Comparison of ENCODE assay signal across 16 cellular contexts in genomic region chr6:128570439-128571063, GRCh38. TPM values are rescaled to one million over a fixed set of nuclear protein-coding genes. Genes with fewer than 3 reads are reported as not detected.
A peak's percentile ranks its signal among the peaks of the same experiment; 100 is the strongest.
DNase-seq lines count a peak whose midpoint lies in the region; ATAC-seq, FAIRE-seq and TF ChIP-seq lines count a peak whose summit lies in the region.
"Had no signal": no experiment of that assay in that cellular context is flagged by ENCODE, and none has a peak within 500 bp of the region (broad histone marks: within the 10 kb centered on the region; RNA-seq: fewer than 3 reads in every experiment).

No MANE protein-coding gene starts in this region.

- H3K9me3 Mint-ChIP-seq in GM23338 (peaks cover 4% of the 10 kb centered on the region; the same call in 1 of the 3 replicates), osteocyte (ENCODE audit: unreplicated experiment) (peaks cover 3% of the 10 kb centered on the region)

- H3K23me2 ChIP-seq in H1 (ENCODE audit: low read depth, low read length): no peaks in the 10 kb centered on the region

- TF ChIP-seq POLR2A in H1 (IDR thresholded peaks at IDR 0.05; ENCODE audit: control extremely low read depth in 1 of 2, low read depth in 2 of 2, low read length in 2 of 2) (no peak), erythroblast (IDR thresholded peaks at IDR 0.05; ENCODE audit: low read length) (no peak)

- TF ChIP-seq RAD21 in H1 (IDR thresholded peaks at IDR 0.05 in 1 of 2, conservative IDR thresholded peaks at IDR 0.05 in 1 of 2; ENCODE audit: low read depth in 2 of 2, low read length in 2 of 2): no peak

- ATAC-seq in GM23338 (no peak), GM19455 (IDR thresholded peaks at IDR 0.05; ENCODE audit: unreplicated experiment) (no peak), upper lobe of right lung (no peak)
- ATAC-seq: naive thymus-derived CD4-positive, alpha-beta T cell; stimulated activated memory B cell treated with anti-CD40 and anti-IgM and Interleukin-4, amounts not matched to agents 10 μg/mL and 1 μg/mL and 100 μg/mL, for 72 hours had no signal

- H3K4ac ChIP-seq in H1 (replicated peaks; ENCODE audit: insufficient read length, low read depth, low read length): no peak overlapping the region

- H3K4me2 ChIP-seq in GM23338 (no peak overlapping the region), H1 (ENCODE audit: insufficient read depth in 1 of 2, low read depth in 2 of 2, low read length in 2 of 2) (no peak overlapping the region)

- H3K27me3 Mint-ChIP-seq in GM23338 (ENCODE audit: insufficient read depth, low read depth, poor library complexity) (peaks cover 1% of the 10 kb centered on the region), osteocyte (ENCODE audit: unreplicated experiment) (no peaks in the 10 kb centered on the region)
- H3K27me3 Mint-ChIP-seq: dendritic cell treated with granulocyte-macrophage colony-stimulating factor and Interleukin-4, amounts not matched to agents 40 ng/mL and 50 ng/mL, for 4 days; stimulated activated memory B cell treated with anti-CD40 and anti-IgM and Interleukin-4, amounts not matched to agents 10 μg/mL and 1 μg/mL and 100 μg/mL, for 72 hours had no signal

- H2BK15ac ChIP-seq in H1 (ENCODE audit: low read length): no peak overlapping the region

- H2BK5ac ChIP-seq in H1 (ENCODE audit: low read depth, low read length): no peak overlapping the region

- H4K91ac ChIP-seq in H1 (replicated peaks; ENCODE audit: insufficient read length, low read length): no peak overlapping the region

- peak overlapping the region; percentile 61; the same call in 1 of the 2 replicates for H2AFZ ChIP-seq in GM23338
- peak overlapping the region; percentile 40 for H2AFZ ChIP-seq in H1 (ENCODE audit: low read length)

- H3K9me3 ChIP-seq in H1 (ENCODE audit: insufficient read depth in 2 of 2, low read depth in 1 of 2, low read length in 1 of 2) (no peaks in the 10 kb centered on the region), upper lobe of right lung (no peaks in the 10 kb centered on the region)

- H3K14ac ChIP-seq in H1 (ENCODE audit: insufficient read length): no peak overlapping the region

- TF ChIP-seq CTCF in GM23338 (conservative IDR thresholded peaks at IDR 0.05; ENCODE audit: low read depth in 2 of 2) (no peak), H1 (IDR thresholded peaks at IDR 0.05; ENCODE audit: control extremely low read depth in 1 of 3, insufficient read depth in 1 of 3, low read depth in 1 of 3, low read length in 3 of 3) (no peak), osteocyte (IDR thresholded peaks at IDR 0.05) (no peak), upper lobe of right lung (IDR thresholded peaks at IDR 0.05) (no peak)

- no peak overlapping the region for H2BK20ac ChIP-seq in H1 (ENCODE audit: low read length)

- H3K4me1 Mint-ChIP-seq in GM23338 (peaks cover 11% of the 10 kb centered on the region), osteocyte (ENCODE audit: unreplicated experiment) (peaks cover 69% of the 10 kb centered on the region)
- H3K4me1 Mint-ChIP-seq: stimulated activated memory B cell treated with anti-CD40 and anti-IgM and Interleukin-4, amounts not matched to agents 10 μg/mL and 1 μg/mL and 100 μg/mL, for 72 hours had no signal

- H3K79me1 ChIP-seq in H1 (ENCODE audit: low read depth, low read length): no peaks in the 10 kb centered on the region

- H3F3A ChIP-seq in GM23338 (replicated peaks; ENCODE audit: low read depth): no peaks in the 10 kb centered on the region

- no peak for FAIRE-seq in H1 (lab: Jason Lieb, UNC)

- no peak overlapping the region for H2BK12ac ChIP-seq in H1 (ENCODE audit: low read depth, low read length)

- POLR2A ChIA-PET in H1 (lab: Charles Lee; ENCODE audit: partially characterized antibody): no interaction called here

- H3K4me3 ChIP-seq in GM23338 (no peak overlapping the region), H1 (ENCODE audit: extremely low read depth in 1 of 4, insufficient read depth in 2 of 4, low read depth in 3 of 4, low read length in 4 of 4) (no peak overlapping the region), upper lobe of right lung (no peak overlapping the region)

- H3K36me3 ChIP-seq in GM23338 (ENCODE audit: insufficient read depth) (no peaks in the 10 kb centered on the region), H1 (ENCODE audit: control insufficient read depth in 2 of 4, insufficient read depth in 4 of 4, low read length in 3 of 4) (no peaks in the 10 kb centered on the region), upper lobe of right lung (no peaks in the 10 kb centered on the region)

- no peaks in the 10 kb centered on the region for H3K9me2 ChIP-seq in GM23338 (ENCODE audit: insufficient read depth)

- H3K9ac ChIP-seq in H1 (replicated peaks in 1 of 4; ENCODE audit: extremely low read depth in 1 of 4, low read depth in 3 of 4, low read length in 3 of 4): no peak overlapping the region

- H3K4me1 ChIP-seq in GM23338 (ENCODE audit: insufficient read depth): no peaks in the 10 kb centered on the region; the same call in 1 of the 2 replicates
- 0 out of 7 replicates have a peak, but pooled peaks cover 0 to 4% (median 0%) of the 10 kb centered on the region in 4 experiments for H3K4me1 ChIP-seq in H1 (replicated peaks in 1 of 4; ENCODE audit: control insufficient read depth in 3 of 4, insufficient read depth in 4 of 4, low read length in 3 of 4)
- no peaks in the 10 kb centered on the region for H3K4me1 ChIP-seq in upper lobe of right lung

- H3K79me2 ChIP-seq in GM23338 (replicated peaks; ENCODE audit: insufficient read depth): no peaks in the 10 kb centered on the region
- no peaks in the 10 kb centered on the region for H3K79me2 ChIP-seq in H1 (ENCODE audit: control insufficient read depth in 1 of 2, insufficient read depth in 2 of 2, low read length in 2 of 2)

- H3K18ac ChIP-seq in H1 (ENCODE audit: extremely low read depth, low read length): no peak overlapping the region

- CTCF ChIA-PET in H1 (lab: Charles Lee; ENCODE audit: partially characterized antibody): no interaction called here

- H3K27me3 ChIP-seq in GM23338 (ENCODE audit: insufficient read depth): no peaks in the 10 kb centered on the region
- no peaks in the 10 kb centered on the region for H3K27me3 ChIP-seq in H1 (replicated peaks in 1 of 4; ENCODE audit: control insufficient read depth in 3 of 4, extremely low read depth in 1 of 4, insufficient read depth in 3 of 4, low read length in 3 of 4)
- no peaks in the 10 kb centered on the region for H3K27me3 ChIP-seq in upper lobe of right lung

- no peak overlapping the region for H3K56ac ChIP-seq in H1 (replicated peaks; ENCODE audit: insufficient read length, low read depth, low read length)

- intact Hi-C loops in upper lobe of right lung (cut with DNase I): no loop called here

- H3K27ac Mint-ChIP-seq in GM23338 (no peak overlapping the region), osteocyte (ENCODE audit: unreplicated experiment) (peak overlapping the region; percentile 89)
- H3K27ac Mint-ChIP-seq: CD4-positive, alpha-beta memory T cell; dendritic cell treated with granulocyte-macrophage colony-stimulating factor and Interleukin-4, amounts not matched to agents 40 ng/mL and 50 ng/mL, for 4 days; naive thymus-derived CD4-positive, alpha-beta T cell; stimulated activated memory B cell treated with anti-CD40 and anti-IgM and Interleukin-4, amounts not matched to agents 10 μg/mL and 1 μg/mL and 100 μg/mL, for 72 hours had no signal

- no peak overlapping the region for H2AK5ac ChIP-seq in H1 (ENCODE audit: low read depth, low read length)

- no peaks in the 10 kb centered on the region for H4K20me1 ChIP-seq in GM23338 (replicated peaks; ENCODE audit: insufficient read depth)
- H4K20me1 ChIP-seq in H1 (replicated peaks in 1 of 2; ENCODE audit: control insufficient read depth in 1 of 2, insufficient read depth in 2 of 2, low read length in 2 of 2): no peaks in the 10 kb centered on the region

- H3K23ac ChIP-seq in H1 (ENCODE audit: insufficient read length): no peak overlapping the region

- H3K36me3 Mint-ChIP-seq in GM23338 (ENCODE audit: low read depth): no peaks in the 10 kb centered on the region
- H3K36me3 Mint-ChIP-seq in osteocyte (ENCODE audit: unreplicated experiment): no peaks in the 10 kb centered on the region
- H3K36me3 Mint-ChIP-seq: CD4-positive, alpha-beta memory T cell; naive thymus-derived CD4-positive, alpha-beta T cell; stimulated activated memory B cell treated with anti-CD40 and anti-IgM and Interleukin-4, amounts not matched to agents 10 μg/mL and 1 μg/mL and 100 μg/mL, for 72 hours had no signal

- WGBS in H1 (ENCODE audit: extremely low coverage in 1 of 2, insufficient coverage in 1 of 2, insufficient read length in 1 of 2, insufficient replicate concordance in 2 of 2, low coverage in 1 of 2, low lambda C conversion rate in 2 of 2, missing lambda C conversion rate in 1 of 2), 2 experiments: 96% methylated on average over 5 of the region's 5 CpGs; no CpG with 5 or more reads in 1 of the 2 experiments

- no peak for DNase-seq in GM23338 (ENCODE audit: low spot score)
- DNase-seq in NCI-H69 (lab: John Stamatoyannopoulos, UW): peak; percentile 75
- DNase-seq in H1 (ENCODE audit: low read depth in 1 of 2, low spot score in 2 of 2): no peak
- DNase-seq in osteocyte (ENCODE audit: extremely low spot score, unreplicated experiment): no peak
- DNase-seq in erythroblast (lab: John Stamatoyannopoulos, UW): no peak
- DNase-seq in CD1c-positive myeloid dendritic cell (ENCODE audit: extremely low spot score): no peak
- no peak for DNase-seq in upper lobe of right lung
- DNase-seq: activated CD4-positive, alpha-beta T cell treated with anti-CD3 and anti-CD28 coated beads for 48 hours; activated naive CD4-positive, alpha-beta T cell treated with Interleukin-2 at 50 U/mL for 16 hours; CD4-positive, alpha-beta memory T cell; naive thymus-derived CD4-positive, alpha-beta T cell; NCI-H1694; Right ventricle myocardium superior had no signal

- no peak overlapping the region for H4K8ac ChIP-seq in H1 (ENCODE audit: extremely low read depth, insufficient read depth, low read length)

- no peak overlapping the region for H2BK120ac ChIP-seq in H1 (replicated peaks; ENCODE audit: low read depth, low read length)

- H3K4me3 Mint-ChIP-seq in GM23338: no peak overlapping the region
- peak overlapping the region; percentile 56 for H3K4me3 Mint-ChIP-seq in osteocyte (ENCODE audit: unreplicated experiment)
- H3K4me3 Mint-ChIP-seq: dendritic cell treated with granulocyte-macrophage colony-stimulating factor and Interleukin-4, amounts not matched to agents 40 ng/mL and 50 ng/mL, for 4 days; naive thymus-derived CD4-positive, alpha-beta T cell; stimulated activated memory B cell treated with anti-CD40 and anti-IgM and Interleukin-4, amounts not matched to agents 10 μg/mL and 1 μg/mL and 100 μg/mL, for 72 hours had no signal

- no peak overlapping the region for H4K5ac ChIP-seq in H1 (ENCODE audit: insufficient read length, low read depth, low read length)

- H3K27ac ChIP-seq in GM23338 (ENCODE audit: low read depth): no peak overlapping the region
- no peak overlapping the region for H3K27ac ChIP-seq in H1 (ENCODE audit: low read depth, low read length)
- H3K27ac ChIP-seq in upper lobe of right lung: no peak overlapping the region

- TF ChIP-seq EP300 in H1 (IDR thresholded peaks at IDR 0.05; ENCODE audit: borderline replicate concordance in 1 of 2, low read depth in 2 of 2, low read length in 2 of 2): no peak

RNA-seq across cellular contexts. Expression of gene PTPRK, which starts 50.2 kb away (rescaled TPM):
- total RNA-seq in GM23338 (2014; rRNA removed; shearing (Covaris generic)): 46.1 and 56.4 TPM in 2 replicates
- 20.7 and 26.9 TPM in 2 replicates for polyA plus RNA-seq in GM23338 (2016; fragmentation: Nextera tagmentation; extraction: Ambion mirVana)
- total RNA-seq in H1 (2021; fragmentation: NEBNext Ultra II Directional; extraction: Animal tissue kit (Norgen Biotek cat#: 25700)): 47.3 and 52.1 TPM in 2 replicates
- 11.4 and 24.4 TPM in 2 replicates for polyA plus RNA-seq in H1 (2011; rRNA removed)
- 12.5 TPM for polyA plus RNA-seq in H1 (2011; cell fraction: cytosol; rRNA removed)
- polyA plus RNA-seq in H1 (2011; cell fraction: nucleus; rRNA removed): 29.1 TPM
- polyA plus RNA-seq in H1 (2012, experiment 1 of 2): 18.7 to 30.5 TPM (median 25.7 TPM) in 4 replicates
- polyA plus RNA-seq in H1 (2012, experiment 2 of 2): 2.5 TPM
- 47.8 TPM for polyA plus RNA-seq in H1 (2013, experiment 1 of 2)
- polyA plus RNA-seq in H1 (2013, experiment 2 of 2): 49.2 TPM
- 54.1 and 78.8 TPM in 2 replicates for polyA minus RNA-seq in H1 (2011; rRNA and poly(A)+ RNA removed)
- polyA minus RNA-seq in H1 (2011; cell fraction: cytosol; rRNA and poly(A)+ RNA removed): 31.4 TPM
- polyA minus RNA-seq in H1 (2011; cell fraction: nucleus; rRNA and poly(A)+ RNA removed): 292 TPM
- total RNA-seq in osteocyte: 130 and 131 TPM in 2 replicates
- 64.6 TPM for total RNA-seq in upper lobe of right lung
